Comparison of ENCODE assay signal across 22 cellular contexts in the genomic region with DNA sequence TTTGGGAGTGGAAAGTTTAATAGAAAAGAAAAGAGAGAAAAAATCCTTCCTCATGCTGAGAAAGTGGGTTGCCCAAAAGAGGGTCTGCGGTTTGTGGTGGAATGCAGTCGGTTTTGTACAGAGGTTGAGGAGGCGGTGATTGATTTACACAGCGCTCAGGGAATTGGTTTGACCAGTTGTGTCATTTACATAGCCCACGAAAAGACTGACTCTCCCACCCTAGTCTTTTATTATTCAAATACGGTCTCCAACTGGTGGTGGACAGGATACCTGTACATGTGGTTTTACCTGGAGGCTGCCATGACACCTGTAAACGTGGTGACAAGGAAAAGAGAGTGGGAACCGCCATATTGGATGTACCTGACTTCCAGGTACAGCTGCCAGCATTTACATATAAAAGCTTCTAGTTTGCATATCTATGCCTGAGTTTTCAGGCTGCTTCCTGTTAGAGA. TPM values are rescaled to one million over a fixed set of nuclear protein-coding genes. Genes with fewer than 3 reads are reported as not detected.
DNase-seq lines count a peak whose midpoint lies in the region; ATAC-seq and TF ChIP-seq lines count a peak whose summit lies in the region.
"Had no signal": no experiment of that assay in that cellular context is flagged by ENCODE, and none has a peak within 500 bp of the region (broad histone marks: within the 10 kb centered on the region; RNA-seq: fewer than 3 reads in every experiment).

No MANE protein-coding gene starts in this region.

- TF ChIP-seq EP300 in upper lobe of left lung (IDR thresholded peaks at IDR 0.05): no peak

- no peak overlapping the region for H3K4me3 Mint-ChIP-seq in activated CD8-positive, alpha-beta T cell treated with anti-CD3 and anti-CD28 coated beads for 36 hours
- H3K4me3 Mint-ChIP-seq in activated CD8-positive, alpha-beta T cell treated with anti-CD3 and anti-CD28 coated beads, Interleukin-2, amount 10 ng/mL, durations not matched to agents 7 days and 5 days: no peak overlapping the region
- peak overlapping the region; percentile 23 for H3K4me3 Mint-ChIP-seq in activated T-helper 17 cell treated with anti-CD3 and anti-CD28 coated beads, Interleukin-2, amount 50 U/mL, for 72 hours

- no peak for TF ChIP-seq CTCF in activated CD8-positive, alpha-beta T cell treated with anti-CD3 and anti-CD28 coated beads for 36 hours (IDR thresholded peaks at IDR 0.05)
- no peak for TF ChIP-seq CTCF in A673 (conservative IDR thresholded peaks at IDR 0.05; ENCODE audit: low read depth, low read length)
- no peak for TF ChIP-seq CTCF in upper lobe of left lung (IDR thresholded peaks at IDR 0.05)

- peaks cover 11% of the 10 kb centered on the region for H3K4me1 Mint-ChIP-seq in activated CD8-positive, alpha-beta T cell treated with anti-CD3 and anti-CD28 coated beads for 36 hours (ENCODE audit: low read depth)
- H3K4me1 Mint-ChIP-seq in activated CD8-positive, alpha-beta T cell treated with anti-CD3 and anti-CD28 coated beads, Interleukin-2, amount 10 ng/mL, durations not matched to agents 7 days and 5 days (ENCODE audit: low read depth): peaks cover 18% of the 10 kb centered on the region
- no peaks in the 10 kb centered on the region for H3K4me1 Mint-ChIP-seq in activated T-helper 17 cell treated with anti-CD3 and anti-CD28 coated beads, Interleukin-2, amount 50 U/mL, for 72 hours

- H3K4me1 ChIP-seq in iPS-20b (ENCODE audit: insufficient read depth, low read length) (peaks cover 20% of the 10 kb centered on the region), A673 (ENCODE audit: insufficient read depth, low read length, poor library complexity, severe bottlenecking) (peaks cover 5% of the 10 kb centered on the region), upper lobe of left lung (peaks cover 0 to 10% (median 3%) of the 10 kb centered on the region in 4 donors)
- H3K4me1 ChIP-seq: breast epithelium, HAP-1, testis had no signal

- peak overlapping the region; percentile 99 for H3K9ac ChIP-seq in iPS-20b (ENCODE audit: low read depth, low read length)

- peaks cover 11% of the 10 kb centered on the region; the same call in 1 of the 2 replicates for H3K36me3 ChIP-seq in iPS-20b (ENCODE audit: insufficient read depth, low read depth, low read length)
- H3K36me3 ChIP-seq in A673 (ENCODE audit: insufficient read depth, low read length, poor library complexity, severe bottlenecking): no peaks in the 10 kb centered on the region
- H3K36me3 ChIP-seq in upper lobe of left lung: no peaks in the 10 kb centered on the region
- H3K36me3 ChIP-seq: breast epithelium, HAP-1, lower lobe of right lung had no signal

- H3K9me3 ChIP-seq in iPS-20b (ENCODE audit: insufficient read depth, low read depth, low read length): peaks cover 5% of the 10 kb centered on the region; the same call in 1 of the 2 replicates
- H3K9me3 ChIP-seq in A673 (ENCODE audit: low read depth, low read length, poor library complexity, severe bottlenecking): no peaks in the 10 kb centered on the region
- H3K9me3 ChIP-seq in upper lobe of left lung: no peaks in the 10 kb centered on the region
- H3K9me3 ChIP-seq: breast epithelium, HAP-1, lower lobe of right lung, testis had no signal

- WGBS in upper lobe of left lung, 2 donors: 12 to 18% methylated on average over 8 of the region's 8 CpGs

- no peaks in the 10 kb centered on the region for H3K36me3 Mint-ChIP-seq in activated CD8-positive, alpha-beta T cell treated with anti-CD3 and anti-CD28 coated beads for 36 hours (ENCODE audit: low read depth)
- H3K36me3 Mint-ChIP-seq in activated CD8-positive, alpha-beta T cell treated with anti-CD3 and anti-CD28 coated beads, Interleukin-2, amount 10 ng/mL, durations not matched to agents 7 days and 5 days (ENCODE audit: low read depth): no peaks in the 10 kb centered on the region
- H3K36me3 Mint-ChIP-seq in activated T-helper 17 cell treated with anti-CD3 and anti-CD28 coated beads, Interleukin-2, amount 50 U/mL, for 72 hours (ENCODE audit: low read depth): no peaks in the 10 kb centered on the region
- H3K36me3 Mint-ChIP-seq: activated naive CD8-positive, alpha-beta T cell treated with anti-CD3 and anti-CD28 coated beads for 36 hours; naive thymus-derived CD8-positive, alpha-beta T cell had no signal

- TF ChIP-seq POLR2A in upper lobe of left lung (IDR thresholded peaks at IDR 0.05): no peak

- ATAC-seq in activated CD8-positive, alpha-beta T cell treated with anti-CD3 and anti-CD28 coated beads for 36 hours: no peak
- ATAC-seq in activated CD8-positive, alpha-beta T cell treated with anti-CD3 and anti-CD28 coated beads, Interleukin-2, amount 10 ng/mL, durations not matched to agents 7 days and 5 days: no peak
- ATAC-seq in activated T-helper 17 cell treated with anti-CD3 and anti-CD28 coated beads, Interleukin-2, amount 50 U/mL, for 72 hours (replicated peaks): no peak
- ATAC-seq in upper lobe of left lung (ENCODE audit: low FRiP score in 2 of 2): no peak

- peaks cover 12% of the 10 kb centered on the region for H3K27me3 ChIP-seq in iPS-20b (ENCODE audit: insufficient read depth, low read length)
- H3K27me3 ChIP-seq in A673 (replicated peaks; ENCODE audit: insufficient read depth, low read depth, low read length, poor library complexity): peaks cover 39% of the 10 kb centered on the region
- peaks cover 0 to 20% (median 10%) of the 10 kb centered on the region in 4 donors for H3K27me3 ChIP-seq in upper lobe of left lung

- no peak overlapping the region for H3K27ac Mint-ChIP-seq in activated CD8-positive, alpha-beta T cell treated with anti-CD3 and anti-CD28 coated beads for 36 hours
- H3K27ac Mint-ChIP-seq in activated CD8-positive, alpha-beta T cell treated with anti-CD3 and anti-CD28 coated beads, Interleukin-2, amount 10 ng/mL, durations not matched to agents 7 days and 5 days: no peak overlapping the region
- no peak overlapping the region for H3K27ac Mint-ChIP-seq in activated T-helper 17 cell treated with anti-CD3 and anti-CD28 coated beads, Interleukin-2, amount 50 U/mL, for 72 hours
- H3K27ac Mint-ChIP-seq: activated naive CD8-positive, alpha-beta T cell treated with anti-CD3 and anti-CD28 coated beads for 36 hours; naive thymus-derived CD8-positive, alpha-beta T cell had no signal

- H3K27ac ChIP-seq in iPS-20b (ENCODE audit: low read length): peak overlapping the region; percentile 96
- no peak overlapping the region for H3K27ac ChIP-seq in A673 (ENCODE audit: low read depth, low read length, poor library complexity, severe bottlenecking)
- H3K27ac ChIP-seq in upper lobe of left lung: no peak overlapping the region
- H3K27ac ChIP-seq: breast epithelium, lower lobe of right lung, testis had no signal

- POLR2A ChIA-PET in activated CD8-positive, alpha-beta T cell treated with anti-CD3 and anti-CD28 coated beads for 36 hours (lab: Charles Lee): interaction anchor here (0.7 kb wide), 1 partner anchor 213 kb away, joined by 3 read pairs; no protein-coding TSS in a partner anchor
- POLR2A ChIA-PET in activated CD8-positive, alpha-beta T cell treated with anti-CD3 and anti-CD28 coated beads, Interleukin-2, amount 10 ng/mL, durations not matched to agents 7 days and 5 days (lab: Charles Lee): no interaction called here
- POLR2A ChIA-PET in A673 (lab: Charles Lee; ENCODE audit: low non-redundant PET): no interaction called here

- DNase-seq in activated CD8-positive, alpha-beta T cell treated with anti-CD3 and anti-CD28 coated beads for 36 hours: peak; percentile 17
- no peak for DNase-seq in activated CD8-positive, alpha-beta T cell treated with anti-CD3 and anti-CD28 coated beads, Interleukin-2, amount 10 ng/mL, durations not matched to agents 7 days and 5 days
- DNase-seq in superior temporal gyrus (ENCODE audit: extremely low spot score) (peak; percentile 11), A673 (ENCODE audit: low spot score) (no peak), upper lobe of left lung (no peak), DMS 273 (lab: John Stamatoyannopoulos, UW; ENCODE audit: unreplicated experiment) (no peak)
- DNase-seq: activated CD4-positive, alpha-beta T cell treated with anti-CD3 and anti-CD28 coated beads, Interleukin-2, amount 50 U/mL, for 4 hours; activated naive CD8-positive, alpha-beta T cell treated with anti-CD3 and anti-CD28 coated beads for 36 hours; activated T-cell treated with anti-CD3 and anti-CD28 coated beads, Interleukin-2, amount 50 U/mL, for 1 hour; cortex of kidney; lower lobe of right lung; NCI-H187 treated with DMSO at 0.1 percent for 48 hours; NCI-H510A; stimulated activated CD4-positive, alpha-beta T cell treated with anti-CD3 and anti-CD28 coated beads, Interleukin-4, amount 100 ng/mL, for 1 hour; testis had no signal

- peaks cover 42% of the 10 kb centered on the region for H3K27me3 Mint-ChIP-seq in activated CD8-positive, alpha-beta T cell treated with anti-CD3 and anti-CD28 coated beads for 36 hours
- peaks cover 58% of the 10 kb centered on the region for H3K27me3 Mint-ChIP-seq in activated CD8-positive, alpha-beta T cell treated with anti-CD3 and anti-CD28 coated beads, Interleukin-2, amount 10 ng/mL, durations not matched to agents 7 days and 5 days (ENCODE audit: low read depth)
- peaks cover 45% of the 10 kb centered on the region for H3K27me3 Mint-ChIP-seq in activated T-helper 17 cell treated with anti-CD3 and anti-CD28 coated beads, Interleukin-2, amount 50 U/mL, for 72 hours

- H3K9me3 Mint-ChIP-seq in activated CD8-positive, alpha-beta T cell treated with anti-CD3 and anti-CD28 coated beads for 36 hours: no peaks in the 10 kb centered on the region
- no peaks in the 10 kb centered on the region for H3K9me3 Mint-ChIP-seq in activated CD8-positive, alpha-beta T cell treated with anti-CD3 and anti-CD28 coated beads, Interleukin-2, amount 10 ng/mL, durations not matched to agents 7 days and 5 days (ENCODE audit: insufficient read depth)
- no peaks in the 10 kb centered on the region for H3K9me3 Mint-ChIP-seq in activated T-helper 17 cell treated with anti-CD3 and anti-CD28 coated beads, Interleukin-2, amount 50 U/mL, for 72 hours
- H3K9me3 Mint-ChIP-seq: activated naive CD8-positive, alpha-beta T cell treated with anti-CD3 and anti-CD28 coated beads for 36 hours; IgD-negative memory B cell; naive thymus-derived CD8-positive, alpha-beta T cell had no signal

- intact Hi-C loops in activated CD8-positive, alpha-beta T cell treated with anti-CD3 and anti-CD28 coated beads for 36 hours (cut with micrococcal nuclease): no loop called here
- intact Hi-C loops in A673 (cut with micrococcal nuclease; ENCODE audit: unreplicated experiment): loop anchor here (2.0 kb wide), 1 partner anchor 131 kb away; no protein-coding TSS in a partner anchor

- CTCF ChIA-PET in activated CD8-positive, alpha-beta T cell treated with anti-CD3 and anti-CD28 coated beads for 36 hours (lab: Charles Lee): interaction anchor here (0.7 to 5.2 kb wide), 10 partner anchors 8 to 163 kb away, joined by 3 to 34 read pairs (median 4); no protein-coding TSS in a partner anchor
- CTCF ChIA-PET in activated CD8-positive, alpha-beta T cell treated with anti-CD3 and anti-CD28 coated beads, Interleukin-2, amount 10 ng/mL, durations not matched to agents 7 days and 5 days (lab: Charles Lee): interaction anchor here (0.7 to 5.7 kb wide), 9 partner anchors 8 to 131 kb away, joined by 3 to 60 read pairs (median 5); no protein-coding TSS in a partner anchor
- CTCF ChIA-PET in A673 (lab: Charles Lee): interaction anchor here (0.5 to 1.0 kb wide), 2 partner anchors 8 to 1360 kb away, joined by 4 read pairs; no protein-coding TSS in a partner anchor

- no TSS peak for BruUV-seq in A673 (replicated peaks; lab: Mats Ljungman, UMichigan)

- peak overlapping the region; percentile 97 for H3K4me3 ChIP-seq in iPS-20b (ENCODE audit: low read length)
- H3K4me3 ChIP-seq in A673 (ENCODE audit: low read depth, low read length, poor library complexity, severe bottlenecking): no peak overlapping the region
- no peak overlapping the region for H3K4me3 ChIP-seq in upper lobe of left lung
- H3K4me3 ChIP-seq: breast epithelium, HAP-1, lower lobe of right lung, testis had no signal

RNA-seq across cellular contexts. Expression of a gene that starts 42.1 kb away (rescaled TPM):
- 10 to 100 TPM; 12.3 to 14.8 TPM for total RNA-seq in activated CD8-positive, alpha-beta T cell treated with anti-CD3 and anti-CD28 coated beads for 36 hours
- total RNA-seq in activated CD8-positive, alpha-beta T cell treated with anti-CD3 and anti-CD28 coated beads, Interleukin-2, amount 10 ng/mL, durations not matched to agents 7 days and 5 days: 10 to 100 TPM; 21.0 to 22.8 TPM
- 10 to 100 TPM; 21.4 to 69.1 TPM for total RNA-seq in activated T-helper 17 cell treated with anti-CD3 and anti-CD28 coated beads, Interleukin-2, amount 50 U/mL, for 72 hours
- 2.3 and 2.7 TPM in 2 replicates for total RNA-seq in A673 (2021)
- 100 to 1,000 TPM; 194 to 697 (median 373) TPM for total RNA-seq in upper lobe of left lung
- total RNA-seq: A172 had no signal

RNA-seq across cellular contexts. Expression of a gene that starts 44.4 kb away (rescaled TPM):
- 10 to 100 TPM; 27.6 to 27.9 TPM for total RNA-seq in activated CD8-positive, alpha-beta T cell treated with anti-CD3 and anti-CD28 coated beads for 36 hours
- 10 to 100 TPM; 39.1 to 40.0 TPM for total RNA-seq in activated CD8-positive, alpha-beta T cell treated with anti-CD3 and anti-CD28 coated beads, Interleukin-2, amount 10 ng/mL, durations not matched to agents 7 days and 5 days
- 100 to 1,000 TPM in 1 of 2 donors, 10 to 100 TPM in 1; 40.5 to 136 TPM for total RNA-seq in activated T-helper 17 cell treated with anti-CD3 and anti-CD28 coated beads, Interleukin-2, amount 50 U/mL, for 72 hours
- total RNA-seq in A673 (2021) (0.35 and 0.43 TPM in 2 replicates), upper lobe of left lung (100 to 1,000 TPM; 109 to 674 (median 399) TPM)

Comparison
In these comparisons a context has a peak if more than half of its experiments do, and no peak if none do; other contexts are left out.
1. DNase-seq: peak in activated CD8-positive, alpha-beta T cell treated with anti-CD3 and anti-CD28 coated beads for 36 hours (single experiment) and superior temporal gyrus (single experiment); none in activated CD8-positive, alpha-beta T cell treated with anti-CD3 and anti-CD28 coated beads, Interleukin-2, amount 10 ng/mL, durations not matched to agents 7 days and 5 days (single experiment), A673 (single experiment), upper lobe of left lung (0 of 2) and DMS 273 (single experiment).
2. RNA of a gene that starts 44.4 kb away (total RNA-seq): 109 to 674 TPM in upper lobe of left lung, 40.5 to 136 TPM in activated T-helper 17 cell treated with anti-CD3 and anti-CD28 coated beads, Interleukin-2, amount 50 U/mL, for 72 hours, 39.1 to 40.0 TPM in activated CD8-positive, alpha-beta T cell treated with anti-CD3 and anti-CD28 coated beads, Interleukin-2, amount 10 ng/mL, durations not matched to agents 7 days and 5 days and 27.6 to 27.9 TPM in activated CD8-positive, alpha-beta T cell treated with anti-CD3 and anti-CD28 coated beads for 36 hours; 0.35 to 0.43 TPM in A673; every median in the first group is over 10 times any median in the second.